In genomic region chr6:3159805-3160781, GRCh38 we compare ENCODE assay signal across 8 cellular contexts. TPM values are rescaled to one million over a fixed set of nuclear protein-coding genes. Genes with fewer than 3 reads are reported as not detected.
DNase-seq lines count a peak whose midpoint lies in the region; TF ChIP-seq lines count a peak whose summit lies in the region.

No MANE protein-coding gene starts in this region.

- H2AFZ ChIP-seq in hepatocyte, result no peak overlapping the region

- H4K20me1 ChIP-seq in hepatocyte (ENCODE audit: insufficient read depth, poor library complexity, severe bottlenecking), result no peaks in the 10 kb centered on the region

- in situ Hi-C loops in GM13977 (cut with MboI; ENCODE audit: low pct_unique_long_range_greater_than_20kb, low sequenced_read_pairs, unreplicated experiment), result no loop called here

- H3K27ac ChIP-seq in hepatocyte, result peak overlapping the region; percentile 98

- H3K4me1 ChIP-seq in hepatocyte (ENCODE audit: insufficient read depth), result peaks cover 21% of the 10 kb centered on the region

- DNase-seq in COR-L47 (lab: John Stamatoyannopoulos, UW) (peak; percentile 69), NCI-H774 (lab: John Stamatoyannopoulos, UW) (peak; percentile 51), hepatocyte (ENCODE audit: low spot score) (peak; percentile 93), SKM-1 (lab: John Stamatoyannopoulos, UW; ENCODE audit: unreplicated experiment) (no peak), HuH-7 (ENCODE audit: low spot score) (no peak), GM13977 (ENCODE audit: low spot score) (no peak)
- peak; percentile 38 to 48 for DNase-seq in activated T-cell treated with anti-CD3 and anti-CD28 coated beads, Interleukin-2, amount 50 U/mL, for 48 hours
- DNase-seq in stimulated activated CD4-positive, alpha-beta T cell treated with anti-CD3 and anti-CD28 coated beads, TNF-alpha, amount 100 ng/mL, for 48 hours (ENCODE audit: low read depth in 3 of 3), result peak in 2 of 3 donors; percentile 20 to 22

- no peaks in the 10 kb centered on the region for H3K27me3 ChIP-seq in hepatocyte

- H3K36me3 ChIP-seq in hepatocyte (replicated peaks; ENCODE audit: insufficient read depth, low read depth), result no peaks in the 10 kb centered on the region

- peak overlapping the region; percentile 67 for H3K4me2 ChIP-seq in hepatocyte

- peaks cover 3% of the 10 kb centered on the region for H3K79me2 ChIP-seq in hepatocyte

- H3K9me2 ChIP-seq in hepatocyte (replicated peaks; ENCODE audit: insufficient read depth), result no peaks in the 10 kb centered on the region

- no peak for TF ChIP-seq CTCF in hepatocyte (IDR thresholded peaks at IDR 0.05; ENCODE audit: poor library complexity)
- no peak for TF ChIP-seq CTCF in GM13977 (IDR thresholded peaks at IDR 0.05; ENCODE audit: extremely low read depth, insufficient read depth, missing control alignments)

- H3K4me3 ChIP-seq in hepatocyte, result no peak overlapping the region

- WGBS in hepatocyte (ENCODE audit: low lambda C conversion rate, missing lambda C conversion rate), result 48% methylated on average over 31 of the region's 31 CpGs

- no peaks in the 10 kb centered on the region for H3K9me3 ChIP-seq in hepatocyte (ENCODE audit: low read depth)

RNA-seq across cellular contexts. Expression of gene TUBB2A, which starts 2.7 kb away (rescaled TPM):
- total RNA-seq in hepatocyte, result 97.2 and 115 TPM in 2 replicates
- polyA plus RNA-seq in hepatocyte, result 183 and 185 TPM in 2 replicates

RNA-seq across cellular contexts. Expression of gene BPHL, which starts 41.6 kb away (rescaled TPM):
- 42.4 and 52.0 TPM in 2 replicates for total RNA-seq in hepatocyte
- polyA plus RNA-seq in hepatocyte, result 61.2 and 77.0 TPM in 2 replicates

Comparison
In these comparisons a context has a peak if more than half of its experiments do, and no peak if none do; other contexts are left out.
1. DNase-seq: peak in COR-L47 (single experiment), NCI-H774 (single experiment), activated T-cell treated with anti-CD3 and anti-CD28 coated beads, Interleukin-2, amount 50 U/mL, for 48 hours (2 of 2), hepatocyte (single experiment) and stimulated activated CD4-positive, alpha-beta T cell treated with anti-CD3 and anti-CD28 coated beads, TNF-alpha, amount 100 ng/mL, for 48 hours (2 of 3); none in SKM-1 (single experiment), HuH-7 (single experiment) and GM13977 (single experiment).